ENCODE assay signal across 1 cellular context in genomic region chr20:33351696-33352095, GRCh38.
TF ChIP-seq lines count a peak whose summit lies in the region.

No MANE protein-coding gene starts in this region.

TF ChIP-seq in H1, 55 proteins besides CTCF, POLR2A, EP300 and RAD21:
- TF ChIP-seq RNF2 (IDR thresholded peaks at IDR 0.05; ENCODE audit: borderline replicate concordance, low read depth, low read length, missing control alignments, poor library complexity, severe bottlenecking): no peak
- TF ChIP-seq TCF12 (IDR thresholded peaks at IDR 0.05; ENCODE audit: low read depth, low read length): no peak
- no peak for TF ChIP-seq SIX5 (IDR thresholded peaks at IDR 0.05; ENCODE audit: low read depth, low read length)
- no peak for TF ChIP-seq SP1 (IDR thresholded peaks at IDR 0.05; ENCODE audit: low read depth, low read length)
- no peak for TF ChIP-seq TBP (IDR thresholded peaks at IDR 0.05; ENCODE audit: low read depth, low read length)
- no peak for TF ChIP-seq MAX (IDR thresholded peaks at IDR 0.05)
- no peak for TF ChIP-seq CHD1 (IDR thresholded peaks at IDR 0.05; ENCODE audit: low read depth, low read length)
- TF ChIP-seq NANOG (IDR thresholded peaks at IDR 0.05; ENCODE audit: insufficient read depth, low read depth, low read length, poor library complexity, severe bottlenecking): no peak
- no peak for TF ChIP-seq YY1 (IDR thresholded peaks at IDR 0.05; ENCODE audit: low read depth, low read length)
- TF ChIP-seq, protein P1, sequence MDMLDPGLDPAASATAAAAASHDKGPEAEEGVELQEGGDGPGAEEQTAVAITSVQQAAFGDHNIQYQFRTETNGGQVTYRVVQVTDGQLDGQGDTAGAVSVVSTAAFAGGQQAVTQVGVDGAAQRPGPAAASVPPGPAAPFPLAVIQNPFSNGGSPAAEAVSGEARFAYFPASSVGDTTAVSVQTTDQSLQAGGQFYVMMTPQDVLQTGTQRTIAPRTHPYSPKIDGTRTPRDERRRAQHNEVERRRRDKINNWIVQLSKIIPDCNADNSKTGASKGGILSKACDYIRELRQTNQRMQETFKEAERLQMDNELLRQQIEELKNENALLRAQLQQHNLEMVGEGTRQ (IDR thresholded peaks at IDR 0.05; ENCODE audit: low read length): no peak
- TF ChIP-seq GTF2F1 (IDR thresholded peaks at IDR 0.05; ENCODE audit: borderline replicate concordance, low read depth, low read length): no peak
- TF ChIP-seq CREB1 (IDR thresholded peaks at IDR 0.05): no peak
- no peak for TF ChIP-seq PHF8 (conservative IDR thresholded peaks at IDR 0.05; ENCODE audit: low read depth, low read length)
- no peak for TF ChIP-seq KDM1A (IDR thresholded peaks at IDR 0.05; ENCODE audit: borderline replicate concordance, low read length)
